Comparison of ENCODE assay signal across 9 cellular contexts in genomic region chr4:4574792-4575191, GRCh38. TPM values are rescaled to one million over a fixed set of nuclear protein-coding genes. Genes with fewer than 3 reads are reported as not detected.
DNase-seq lines count a peak whose midpoint lies in the region; ATAC-seq and TF ChIP-seq lines count a peak whose summit lies in the region.
"Had no signal": no experiment of that assay in that cellular context is flagged by ENCODE, and none has a peak within 500 bp of the region (broad histone marks: within the 10 kb centered on the region; RNA-seq: fewer than 3 reads in every experiment).

No MANE protein-coding gene starts in this region.

- no peak overlapping the region for H3K18ac ChIP-seq in neuronal stem cell (ENCODE audit: low read length)

- H3K9me3 ChIP-seq in A673 (ENCODE audit: low read depth, low read length, poor library complexity, severe bottlenecking) (peaks cover 3% of the 10 kb centered on the region), neuronal stem cell (replicated peaks in 1 of 2; ENCODE audit: control insufficient read depth in 2 of 2, insufficient read depth in 1 of 2, low read depth in 1 of 2, low read length in 2 of 2) (peaks cover 0 to 7% of the 10 kb centered on the region in 2 donors)
- H3K9me3 ChIP-seq: neutrophil had no signal

- H3K27ac ChIP-seq in A673 (ENCODE audit: low read depth, low read length, poor library complexity, severe bottlenecking) (peak overlapping the region; percentile 24), neuronal stem cell (replicated peaks; ENCODE audit: low read length) (no peak overlapping the region)
- H3K27ac ChIP-seq: neutrophil had no signal

- no TSS peak for BruUV-seq in A673 (replicated peaks; lab: Mats Ljungman, UMichigan)

- peak; percentile 73 for DNase-seq in A673 (ENCODE audit: low spot score)
- DNase-seq in HFF-Myc (ENCODE audit: extremely low read depth, low read depth) = peak; percentile 44
- peak; percentile 7 for DNase-seq in activated T-helper 1 cell treated with Interleukin-2 at 50 U/mL for 16 hours (ENCODE audit: low read depth)
- peak; percentile 50 for DNase-seq in glomerular endothelial cell (ENCODE audit: extremely low read depth, low read depth, low spot score)
- no peak for DNase-seq in neuronal stem cell (ENCODE audit: low spot score)
- no peak for DNase-seq in activated effector memory CD4-positive, alpha-beta T cell treated with anti-CD3 and anti-CD28 coated beads, Interleukin-2, amount 50 U/mL, for 16 hours
- no peak for DNase-seq in MV-4-11 (lab: John Stamatoyannopoulos, UW)

- H3K27me3 ChIP-seq in A673 (replicated peaks; ENCODE audit: insufficient read depth, low read depth, low read length, poor library complexity) (no peaks in the 10 kb centered on the region), neuronal stem cell (ENCODE audit: control insufficient read depth in 3 of 3, insufficient read depth in 3 of 3, low read depth in 1 of 3, low read length in 3 of 3) (peaks cover 0 to 39% (median 0%) of the 10 kb centered on the region in 3 experiments)

- H4K8ac ChIP-seq in neuronal stem cell (ENCODE audit: low read depth, low read length) = no peak overlapping the region

- no peak overlapping the region for H2BK5ac ChIP-seq in neuronal stem cell (ENCODE audit: low read length)

- no peak overlapping the region for H3K14ac ChIP-seq in neuronal stem cell (ENCODE audit: low read length)

- H2BK12ac ChIP-seq in neuronal stem cell (ENCODE audit: low read length) = no peak overlapping the region

- POLR2A ChIA-PET in A673 (lab: Charles Lee; ENCODE audit: low non-redundant PET) = interaction anchor here (0.6 kb wide), 1 partner anchor 1203 kb away, joined by 3 read pairs; no protein-coding TSS in a partner anchor

- H3K4me2 ChIP-seq in neuronal stem cell (ENCODE audit: insufficient read depth, low read length, poor library complexity, severe bottlenecking) = peak overlapping the region; percentile 42

- no peaks in the 10 kb centered on the region for H3K79me1 ChIP-seq in neuronal stem cell (ENCODE audit: low read depth, low read length)

- H2BK120ac ChIP-seq in neuronal stem cell (ENCODE audit: low read depth, low read length) = no peak overlapping the region

- CTCF ChIA-PET in A673 (lab: Charles Lee) = interaction anchor here (0.7 kb wide), 1 partner anchor 245 kb away, joined by 3 read pairs; no protein-coding TSS in a partner anchor

- WGBS in neuronal stem cell (ENCODE audit: extremely low coverage in 2 of 2, insufficient read length in 2 of 2, insufficient replicate concordance in 1 of 2), 2 donors = no CpG with 5 or more reads among the region's 8 CpGs

- no peak for TF ChIP-seq CTCF in A673 (conservative IDR thresholded peaks at IDR 0.05; ENCODE audit: low read depth, low read length)
- TF ChIP-seq CTCF in HFF-Myc (IDR thresholded peaks at IDR 0.05; ENCODE audit: low read depth, low read length, missing control alignments) = no peak

- no peak for ATAC-seq in GM21526 (IDR thresholded peaks at IDR 0.05; ENCODE audit: low FRiP score, unreplicated experiment)

- no peak overlapping the region for H2BK15ac ChIP-seq in neuronal stem cell (ENCODE audit: low read length)

- H3K4ac ChIP-seq in neuronal stem cell (ENCODE audit: low read length) = no peak overlapping the region

- no peak overlapping the region for H2AK5ac ChIP-seq in neuronal stem cell (ENCODE audit: low read depth, low read length)

- H3K23ac ChIP-seq in neuronal stem cell (ENCODE audit: low read depth, low read length, poor library complexity) = no peak overlapping the region

- peak overlapping the region; percentile 83 for H2AFZ ChIP-seq in neuronal stem cell (ENCODE audit: low read length)

- H3K4me1 ChIP-seq in A673 (ENCODE audit: insufficient read depth, low read length, poor library complexity, severe bottlenecking) (peaks cover 3% of the 10 kb centered on the region), neuronal stem cell (ENCODE audit: control insufficient read depth in 2 of 2, insufficient read depth in 1 of 2, low read depth in 1 of 2, low read length in 2 of 2) (peaks cover 23 to 36% of the 10 kb centered on the region in 2 donors)

- intact Hi-C loops in A673 (cut with micrococcal nuclease; ENCODE audit: unreplicated experiment) = no loop called here

- H3K4me3 ChIP-seq in A673 (ENCODE audit: low read depth, low read length, poor library complexity, severe bottlenecking) (peak overlapping the region; percentile 54), HFF-Myc (replicated peaks; ENCODE audit: low read depth, low read length) (peak overlapping the region; percentile 45), neuronal stem cell (ENCODE audit: low read length in 2 of 2) (peak overlapping the region; percentile 36 to 60)

- H4K91ac ChIP-seq in neuronal stem cell (ENCODE audit: low read depth, low read length, poor library complexity) = no peak overlapping the region

- H3K9ac ChIP-seq in neuronal stem cell (ENCODE audit: low read depth, low read length, poor library complexity) = no peak overlapping the region

- H3K36me3 ChIP-seq in A673 (ENCODE audit: insufficient read depth, low read length, poor library complexity, severe bottlenecking) (no peaks in the 10 kb centered on the region), neuronal stem cell (replicated peaks in 1 of 2; ENCODE audit: control insufficient read depth in 2 of 2, insufficient read depth in 2 of 2, low read length in 2 of 2) (no peaks in the 10 kb centered on the region)
- H3K36me3 ChIP-seq: neutrophil had no signal

RNA-seq across cellular contexts. Expression of gene STX18, which starts 32.9 kb away (rescaled TPM):
- total RNA-seq in A673 (2021) = 31.0 and 34.3 TPM in 2 replicates
- 24.0 and 26.4 TPM in 2 replicates for total RNA-seq in glomerular endothelial cell
- polyA plus RNA-seq in neuronal stem cell (2013, experiment 1 of 2) = 16.6 TPM
- polyA plus RNA-seq in neuronal stem cell (2013, experiment 2 of 2) = 16.8 TPM

Comparison
In these comparisons a context has a peak if more than half of its experiments do, and no peak if none do; other contexts are left out.
1. DNase-seq: peak in A673 (single experiment), HFF-Myc (single experiment), activated T-helper 1 cell treated with Interleukin-2 at 50 U/mL for 16 hours (single experiment) and glomerular endothelial cell (single experiment); none in neuronal stem cell (single experiment), activated effector memory CD4-positive, alpha-beta T cell treated with anti-CD3 and anti-CD28 coated beads, Interleukin-2, amount 50 U/mL, for 16 hours (single experiment) and MV-4-11 (single experiment).
2. Peak in every context shown above with its lines, with median percentiles within 50 percentile points of each other: H3K4me3 ChIP-seq.